Comparison of ENCODE assay signal across 1 cellular context in the genomic region with DNA sequence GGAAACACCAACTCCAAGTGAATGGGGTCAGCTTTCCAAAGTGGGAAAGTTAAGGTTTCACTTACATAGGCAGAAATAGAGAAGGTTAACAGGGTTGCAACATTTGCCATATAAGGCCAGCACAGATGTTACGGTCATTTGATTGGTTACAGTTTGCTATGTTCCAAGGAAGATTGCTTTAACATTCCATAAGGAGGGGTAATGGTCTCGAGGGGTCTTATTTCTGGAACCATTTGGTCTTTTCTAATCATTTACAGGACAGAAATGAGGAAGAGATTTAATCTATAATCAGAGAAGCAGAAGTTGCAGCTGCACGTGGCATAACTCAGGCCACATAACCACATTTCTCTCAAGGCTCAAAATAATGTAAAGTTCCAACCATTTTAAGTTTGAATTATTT.
A peak's percentile ranks its signal among the peaks of the same experiment; 100 is the strongest.
TF ChIP-seq lines count a peak whose summit lies in the region.

No MANE protein-coding gene starts in this region.

TF ChIP-seq in H1, 55 proteins besides CTCF, POLR2A, EP300 and RAD21:
- TF ChIP-seq YY1 (IDR thresholded peaks at IDR 0.05; ENCODE audit: low read depth, low read length) (no peak), SP4 (IDR thresholded peaks at IDR 0.05; ENCODE audit: low read length) (no peak), SRF (IDR thresholded peaks at IDR 0.05; ENCODE audit: low read depth, low read length) (peak; percentile 93), BCL11A (IDR thresholded peaks at IDR 0.05; ENCODE audit: low read depth in 2 of 2, low read length in 2 of 2) (no peak)
- TF ChIP-seq, protein P1, sequence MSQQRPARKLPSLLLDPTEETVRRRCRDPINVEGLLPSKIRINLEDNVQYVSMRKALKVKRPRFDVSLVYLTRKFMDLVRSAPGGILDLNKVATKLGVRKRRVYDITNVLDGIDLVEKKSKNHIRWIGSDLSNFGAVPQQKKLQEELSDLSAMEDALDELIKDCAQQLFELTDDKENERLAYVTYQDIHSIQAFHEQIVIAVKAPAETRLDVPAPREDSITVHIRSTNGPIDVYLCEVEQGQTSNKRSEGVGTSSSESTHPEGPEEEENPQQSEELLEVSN (IDR thresholded peaks at IDR 0.05), result no peak
